Comparison of ENCODE assay signal across 8 cellular contexts in the genomic region with DNA sequence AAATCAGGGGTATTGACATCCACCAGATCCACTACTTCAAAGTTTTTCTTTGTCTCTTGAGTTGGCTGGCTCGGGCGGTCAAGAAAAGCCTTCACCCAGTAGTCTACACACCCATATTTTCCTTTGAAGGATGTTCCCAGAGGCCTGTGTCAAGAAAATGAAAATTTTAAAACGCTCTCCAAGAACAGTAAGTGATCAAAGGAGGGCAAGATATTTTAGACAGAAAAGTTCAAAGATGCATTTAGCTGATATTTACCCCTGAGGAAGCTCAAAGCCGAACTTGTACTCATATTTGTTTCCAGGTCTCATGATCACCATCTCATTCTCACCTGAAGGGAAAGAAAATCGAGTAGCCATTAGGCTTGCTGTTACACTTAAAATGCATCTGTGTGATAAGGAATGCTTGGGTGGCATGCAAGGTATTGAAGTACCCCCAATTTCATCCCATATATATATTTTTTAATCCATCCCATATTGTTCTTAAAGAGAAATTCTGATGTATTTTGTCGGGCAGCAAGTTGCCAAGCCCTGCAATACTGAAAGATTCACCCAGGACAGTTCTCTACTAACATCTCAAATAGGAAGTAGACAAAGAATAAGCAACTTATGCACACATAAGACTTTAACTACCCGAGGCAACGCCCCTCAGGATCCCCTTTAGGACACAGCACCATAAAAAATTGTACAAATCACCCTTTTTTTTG. TPM values are rescaled to one million over a fixed set of nuclear protein-coding genes. Genes with fewer than 3 reads are reported as not detected.
A peak's percentile ranks its signal among the peaks of the same experiment; 100 is the strongest.
DNase-seq lines count a peak whose midpoint lies in the region; ATAC-seq, FAIRE-seq and TF ChIP-seq lines count a peak whose summit lies in the region.

No MANE protein-coding gene starts in this region.

- peak overlapping the region; percentile 69 to 100 for H3K9ac ChIP-seq in K562 (ENCODE audit: insufficient read depth in 1 of 2, low read depth in 2 of 2, low read length in 2 of 2)

- H4K20me1 ChIP-seq in K562 (replicated peaks; ENCODE audit: control insufficient read depth, insufficient read depth, low read length) = peaks cover 44% of the 10 kb centered on the region

- peaks cover 0 to 3% (median 0%) of the 10 kb centered on the region in 3 donors for H3K9me3 Mint-ChIP-seq in IgD-negative memory B cell

- H3K4me2 ChIP-seq in K562 (ENCODE audit: insufficient read depth, low read length) = peak overlapping the region; percentile 97

- no peak for TF ChIP-seq POLR2A in K562 (conservative IDR thresholded peaks at IDR 0.05)

- H3K9me3 ChIP-seq in K562 (replicated peaks; ENCODE audit: control insufficient read depth, insufficient read depth, low read depth, low read length) = no peaks in the 10 kb centered on the region
- no peaks in the 10 kb centered on the region for H3K9me3 ChIP-seq in mesodermal cell (ENCODE audit: control insufficient read depth, low read length)

- WGBS in K562 (ENCODE audit: insufficient coverage, low coverage, missing lambda C conversion rate) = 0% methylated on average over 8 of the region's 8 CpGs
- 40 to 94% methylated on average over 1 to 3 of the region's 8 CpGs for WGBS in mesodermal cell (ENCODE audit: insufficient coverage in 2 of 2), 2 experiments

- peak overlapping the region; percentile 76 to 99 (median 98) for H3K27ac Mint-ChIP-seq in IgD-negative memory B cell

- H3K27ac ChIP-seq in 22Rv1 = peak overlapping the region; percentile 91
- H3K27ac ChIP-seq in K562 (ENCODE audit: extremely low read depth, low read depth, low read length) = peak overlapping the region; percentile 99
- H3K27ac ChIP-seq in mesodermal cell (ENCODE audit: low read depth, low read length, severe bottlenecking) = no peak overlapping the region

- in situ Hi-C loops in K562 (cut with MboI) = no loop called here

- H3K36me3 ChIP-seq in K562 (ENCODE audit: control insufficient read depth, insufficient read depth, low read length) (peaks cover 44% of the 10 kb centered on the region), mesodermal cell (ENCODE audit: control insufficient read depth, insufficient read depth, low read length) (peaks cover 35% of the 10 kb centered on the region)

- no TSS peak for BruUV-seq in K562 (replicated peaks; lab: Mats Ljungman, UMichigan)

- CTCF ChIA-PET in K562 (lab: Yijun Ruan, JAX; ENCODE audit: low intra/inter-chr PET ratio) = no interaction called here

- TF ChIP-seq CTCF in 22Rv1 (IDR thresholded peaks at IDR 0.05) (no peak), K562 (IDR thresholded peaks at IDR 0.05 in 2 of 3, conservative IDR thresholded peaks at IDR 0.05 in 1 of 3; ENCODE audit: insufficient read depth in 2 of 3, low read depth in 1 of 3, low read length in 3 of 3) (no peak)

- POLR2A ChIA-PET in K562 (lab: Yijun Ruan, JAX) = interaction anchor here (1.0 to 14.0 kb wide), 6 partner anchors 11 to 68 kb away, joined by 4 to 320 read pairs (median 8); partner anchors contain the start of gene RBM8A

- intact Hi-C loops in K562 (cut with micrococcal nuclease) = no loop called here

- peaks cover 3% of the 10 kb centered on the region for H3K9me1 ChIP-seq in K562 (ENCODE audit: control insufficient read depth, insufficient read depth, low read length)

- H3K79me2 ChIP-seq in K562 (ENCODE audit: control insufficient read depth, insufficient read depth, low read length) = peaks cover 71% of the 10 kb centered on the region

- H3K36me3 Mint-ChIP-seq in IgD-negative memory B cell = peaks cover 27% of the 10 kb centered on the region

- H3K4me1 ChIP-seq in K562 (replicated peaks in 1 of 2; ENCODE audit: control insufficient read depth in 2 of 2, insufficient read depth in 2 of 2, low read length in 2 of 2) = peaks cover 14 to 31% of the 10 kb centered on the region in 2 experiments; a peak in 3 of 5 replicates
- H3K4me1 ChIP-seq in mesodermal cell (ENCODE audit: control insufficient read depth, insufficient read depth, low read length, poor library complexity, severe bottlenecking) = peaks cover 29% of the 10 kb centered on the region

- DNase-seq in K562 (ENCODE audit: extremely low read depth in 1 of 4, low spot score in 3 of 4) (peak in 2 of 4 experiments; percentile 38 to 41), amniotic stem cell (lab: John Stamatoyannopoulos, UW) (no peak)

- no peak for FAIRE-seq in K562 (lab: Jason Lieb, UNC)

- peak overlapping the region; percentile 85 for H3K4me3 ChIP-seq in K562
- H3K4me3 ChIP-seq in mesodermal cell (ENCODE audit: extremely low read depth, insufficient read depth, low read length, poor library complexity, severe bottlenecking) = peak overlapping the region; percentile 77

- TF ChIP-seq EP300 in K562 (IDR thresholded peaks at IDR 0.05; ENCODE audit: low read length) = no peak

- ATAC-seq in K562 = no peak
- ATAC-seq in esophagus mucosa = no peak
- ATAC-seq in GM18867 (IDR thresholded peaks at IDR 0.05; ENCODE audit: unreplicated experiment) = no peak
- ATAC-seq in HG02981 (IDR thresholded peaks at IDR 0.05; ENCODE audit: unreplicated experiment) = no peak

- 0 out of 4 replicates have a peak, but pooled peaks of 1 of the 2 experiments have one; percentile 6 for TF ChIP-seq RAD21 in K562 (CRISPR knock-in tag; conservative IDR thresholded peaks at IDR 0.05 in 1 of 2, IDR thresholded peaks at IDR 0.05 in 1 of 2)

- no peak overlapping the region for H2AFZ ChIP-seq in K562 (ENCODE audit: low read depth, low read length)

- no peaks in the 10 kb centered on the region for H3K27me3 Mint-ChIP-seq in IgD-negative memory B cell

- peaks cover 31 to 46% (median 44%) of the 10 kb centered on the region in 3 donors for H3K4me1 Mint-ChIP-seq in IgD-negative memory B cell

- peak overlapping the region; percentile 82 to 98 (median 97) for H3K4me3 Mint-ChIP-seq in IgD-negative memory B cell

- H3K27me3 ChIP-seq in K562 (ENCODE audit: control insufficient read depth in 2 of 2, insufficient read depth in 2 of 2, low read length in 2 of 2) = no peaks in the 10 kb centered on the region

RNA-seq across cellular contexts. Expression of gene TXNIP, which starts 1.1 kb away (rescaled TPM):
- polyA plus RNA-seq in IgD-negative memory B cell = 3,579 TPM
- 1,167 and 1,393 TPM in 2 replicates for total RNA-seq in K562 (2011; cell fraction: chromatin; rRNA removed; ENCODE audit: low replicate concordance)
- total RNA-seq in K562 (2011; cell fraction: nucleolus; rRNA removed) = 716 and 782 TPM in 2 replicates
- 756 and 864 TPM in 2 replicates for total RNA-seq in K562 (2011; cell fraction: nucleoplasm; rRNA removed)
- total RNA-seq in K562 (2014; rRNA removed) = 202 and 226 TPM in 2 replicates
- total RNA-seq in K562 (2014; rRNA removed; fragmentation: Illumina TruSeq; extraction: Trizol) = 278 and 307 TPM in 2 replicates
- 217 and 235 TPM in 2 replicates for total RNA-seq in K562 (2015; rRNA removed; fragmentation: Illumina TruSeq; extraction: Trizol)
- total RNA-seq in K562 (2021) = 257 and 263 TPM in 2 replicates
- 499 and 553 TPM in 2 replicates for polyA plus RNA-seq in K562 (2011; rRNA removed)
- 244 and 270 TPM in 2 replicates for polyA plus RNA-seq in K562 (2011; cell fraction: cytosol; rRNA removed)
- polyA plus RNA-seq in K562 (2011; cell fraction: nucleus; rRNA removed) = 1,140 and 1,617 TPM in 2 replicates
- polyA plus RNA-seq in K562 (2012) = 256 and 452 TPM in 2 replicates
- polyA plus RNA-seq in K562 (2014; fragmentation: Illumina TruSeq; extraction: Trizol) = 253 and 295 TPM in 2 replicates
- polyA plus RNA-seq in K562 (2014; fragmentation: Nextera tagmentation; extraction: Ambion mirVana) = 100 to 1,000 TPM; 120 to 237 TPM
- polyA plus RNA-seq in K562 (2014; rRNA removed) = 249 and 259 TPM in 2 replicates
- polyA minus RNA-seq in K562 (2011; rRNA and poly(A)+ RNA removed) = 595 and 605 TPM in 2 replicates
- polyA minus RNA-seq in K562 (2011; cell fraction: cytosol; rRNA and poly(A)+ RNA removed) = 116 and 223 TPM in 2 replicates
- 667 and 1,436 TPM in 2 replicates for polyA minus RNA-seq in K562 (2011; cell fraction: nucleus; rRNA and poly(A)+ RNA removed)
- 144 TPM for polyA plus RNA-seq in mesodermal cell (2013, experiment 1 of 2)
- 135 TPM for polyA plus RNA-seq in mesodermal cell (2013, experiment 2 of 2)
- total RNA-seq in esophagus mucosa = 77.7 TPM

RNA-seq across cellular contexts. Expression of gene HJV, which starts 26.2 kb away (rescaled TPM):
- polyA plus RNA-seq in IgD-negative memory B cell (not detected), K562 (2011; rRNA removed) (3.2 and 6.6 TPM in 2 replicates), K562 (2014; fragmentation: Illumina TruSeq; extraction: Trizol) (2.7 and 3.0 TPM in 2 replicates), K562 (2014; fragmentation: Nextera tagmentation; extraction: Ambion mirVana) (1 to 10 TPM; 1.0 to 1.3 TPM), K562 (2014; rRNA removed) (2.4 and 5.5 TPM in 2 replicates)
- total RNA-seq in K562 (2011; cell fraction: chromatin; rRNA removed; ENCODE audit: low replicate concordance) = 6.4 and 7.7 TPM in 2 replicates
- total RNA-seq in K562 (2011; cell fraction: nucleolus; rRNA removed) = 5.4 and 7.8 TPM in 2 replicates
- 6.4 and 6.9 TPM in 2 replicates for total RNA-seq in K562 (2011; cell fraction: nucleoplasm; rRNA removed)
- total RNA-seq in K562 (2014; rRNA removed) (1.1 and 2.5 TPM in 2 replicates), K562 (2014; rRNA removed; fragmentation: Illumina TruSeq; extraction: Trizol) (2.1 and 3.3 TPM in 2 replicates), K562 (2015; rRNA removed; fragmentation: Illumina TruSeq; extraction: Trizol) (1.9 and 2.9 TPM in 2 replicates), K562 (2021) (2.1 and 2.9 TPM in 2 replicates), esophagus mucosa (not detected)
- polyA plus RNA-seq in K562 (2011; cell fraction: cytosol; rRNA removed) = 3.0 and 4.6 TPM in 2 replicates
- 3.7 and 5.5 TPM in 2 replicates for polyA plus RNA-seq in K562 (2011; cell fraction: nucleus; rRNA removed)
- 2.9 and 4.8 TPM in 2 replicates for polyA plus RNA-seq in K562 (2012)
- 4.3 and 4.5 TPM in 2 replicates for polyA minus RNA-seq in K562 (2011; rRNA and poly(A)+ RNA removed)
- 0.73 and 2.8 TPM in 2 replicates for polyA minus RNA-seq in K562 (2011; cell fraction: cytosol; rRNA and poly(A)+ RNA removed)
- polyA minus RNA-seq in K562 (2011; cell fraction: nucleus; rRNA and poly(A)+ RNA removed) = 2.3 and 2.7 TPM in 2 replicates
- not detected for polyA plus RNA-seq in mesodermal cell (2013, experiment 1 of 2)
- polyA plus RNA-seq in mesodermal cell (2013, experiment 2 of 2) = not detected

RNA-seq across cellular contexts. Expression of gene POLR3GL, which starts 30.8 kb away (rescaled TPM):
- polyA plus RNA-seq in IgD-negative memory B cell (64.0 TPM), K562 (2011; rRNA removed) (31.0 and 39.4 TPM in 2 replicates), K562 (2014; fragmentation: Illumina TruSeq; extraction: Trizol) (47.6 and 47.9 TPM in 2 replicates), K562 (2014; fragmentation: Nextera tagmentation; extraction: Ambion mirVana) (10 to 100 TPM; 14.6 to 21.7 TPM), K562 (2014; rRNA removed) (36.1 and 48.4 TPM in 2 replicates)
- total RNA-seq in K562 (2011; cell fraction: chromatin; rRNA removed; ENCODE audit: low replicate concordance) = 13.4 and 16.3 TPM in 2 replicates
- 10.0 TPM in 2 replicates for total RNA-seq in K562 (2011; cell fraction: nucleolus; rRNA removed)
- 9.5 and 10.3 TPM in 2 replicates for total RNA-seq in K562 (2011; cell fraction: nucleoplasm; rRNA removed)
- total RNA-seq in K562 (2014; rRNA removed) (28.5 and 29.6 TPM in 2 replicates), K562 (2014; rRNA removed; fragmentation: Illumina TruSeq; extraction: Trizol) (38.6 and 48.4 TPM in 2 replicates), K562 (2015; rRNA removed; fragmentation: Illumina TruSeq; extraction: Trizol) (35.2 and 38.2 TPM in 2 replicates), K562 (2021) (17.3 and 21.1 TPM in 2 replicates), esophagus mucosa (6.1 TPM)
- polyA plus RNA-seq in K562 (2011; cell fraction: cytosol; rRNA removed) = 20.4 and 22.2 TPM in 2 replicates
- polyA plus RNA-seq in K562 (2011; cell fraction: nucleus; rRNA removed) = 18.8 and 22.7 TPM in 2 replicates
- polyA plus RNA-seq in K562 (2012) = 37.6 and 38.4 TPM in 2 replicates
- 13.5 and 15.8 TPM in 2 replicates for polyA minus RNA-seq in K562 (2011; rRNA and poly(A)+ RNA removed)
- polyA minus RNA-seq in K562 (2011; cell fraction: cytosol; rRNA and poly(A)+ RNA removed) = 8.9 and 9.3 TPM in 2 replicates
- 7.8 and 13.4 TPM in 2 replicates for polyA minus RNA-seq in K562 (2011; cell fraction: nucleus; rRNA and poly(A)+ RNA removed)
- polyA plus RNA-seq in mesodermal cell (2013, experiment 1 of 2) = 28.8 TPM
- 30.3 TPM for polyA plus RNA-seq in mesodermal cell (2013, experiment 2 of 2)

RNA-seq across cellular contexts. Expression of gene ANKRD34A, which starts 30.9 kb away (rescaled TPM):
- polyA plus RNA-seq in IgD-negative memory B cell (0.64 TPM), K562 (2011; rRNA removed) (0.81 and 1.0 TPM in 2 replicates), K562 (2014; fragmentation: Illumina TruSeq; extraction: Trizol) (0.80 and 0.91 TPM in 2 replicates), K562 (2014; fragmentation: Nextera tagmentation; extraction: Ambion mirVana) (under 1 TPM; 0.06 to 0.07 TPM), K562 (2014; rRNA removed) (0.64 and 0.81 TPM in 2 replicates)
- total RNA-seq in K562 (2011; cell fraction: chromatin; rRNA removed; ENCODE audit: low replicate concordance) = 1.7 and 2.2 TPM in 2 replicates
- total RNA-seq in K562 (2011; cell fraction: nucleolus; rRNA removed) = 2.3 and 3.2 TPM in 2 replicates
- 2.1 and 2.3 TPM in 2 replicates for total RNA-seq in K562 (2011; cell fraction: nucleoplasm; rRNA removed)
- total RNA-seq in K562 (2014; rRNA removed) (0.41 and 0.86 TPM in 2 replicates), K562 (2014; rRNA removed; fragmentation: Illumina TruSeq; extraction: Trizol) (0.18 and 0.38 TPM in 2 replicates), K562 (2015; rRNA removed; fragmentation: Illumina TruSeq; extraction: Trizol) (0.43 and 0.45 TPM in 2 replicates), K562 (2021) (0.89 and 1.6 TPM in 2 replicates), esophagus mucosa (0.12 TPM)
- polyA plus RNA-seq in K562 (2011; cell fraction: cytosol; rRNA removed) = 0.80 and 1.2 TPM in 2 replicates
- 3.0 and 4.9 TPM in 2 replicates for polyA plus RNA-seq in K562 (2011; cell fraction: nucleus; rRNA removed)
- polyA plus RNA-seq in K562 (2012) = 0.68 and 1.0 TPM in 2 replicates
- polyA minus RNA-seq in K562 (2011; rRNA and poly(A)+ RNA removed) = 0.49 and 0.72 TPM in 2 replicates
- 0.38 and 1.2 TPM in 2 replicates for polyA minus RNA-seq in K562 (2011; cell fraction: cytosol; rRNA and poly(A)+ RNA removed)
- polyA minus RNA-seq in K562 (2011; cell fraction: nucleus; rRNA and poly(A)+ RNA removed) = 1.9 and 2.0 TPM in 2 replicates
- 1.1 TPM for polyA plus RNA-seq in mesodermal cell (2013, experiment 1 of 2)
- polyA plus RNA-seq in mesodermal cell (2013, experiment 2 of 2) = 0.71 TPM

RNA-seq across cellular contexts. Expression of gene LIX1L, which starts 37.5 kb away (rescaled TPM):
- polyA plus RNA-seq in IgD-negative memory B cell (12.8 TPM), K562 (2011; rRNA removed) (20.6 and 26.5 TPM in 2 replicates), K562 (2014; fragmentation: Illumina TruSeq; extraction: Trizol) (10.5 and 12.5 TPM in 2 replicates), K562 (2014; fragmentation: Nextera tagmentation; extraction: Ambion mirVana) (1 to 10 TPM; 4.6 to 9.2 TPM), K562 (2014; rRNA removed) (13.5 and 16.1 TPM in 2 replicates)
- 5.2 and 6.2 TPM in 2 replicates for total RNA-seq in K562 (2011; cell fraction: chromatin; rRNA removed; ENCODE audit: low replicate concordance)
- 4.7 and 4.8 TPM in 2 replicates for total RNA-seq in K562 (2011; cell fraction: nucleolus; rRNA removed)
- total RNA-seq in K562 (2011; cell fraction: nucleoplasm; rRNA removed) = 8.9 and 14.7 TPM in 2 replicates
- total RNA-seq in K562 (2014; rRNA removed) (7.4 and 10.7 TPM in 2 replicates), K562 (2014; rRNA removed; fragmentation: Illumina TruSeq; extraction: Trizol) (10.0 and 11.0 TPM in 2 replicates), K562 (2015; rRNA removed; fragmentation: Illumina TruSeq; extraction: Trizol) (11.7 and 12.9 TPM in 2 replicates), K562 (2021) (15.7 and 16.4 TPM in 2 replicates), esophagus mucosa (4.3 TPM)
- 23.9 and 30.3 TPM in 2 replicates for polyA plus RNA-seq in K562 (2011; cell fraction: cytosol; rRNA removed)
- 5.3 and 5.5 TPM in 2 replicates for polyA plus RNA-seq in K562 (2011; cell fraction: nucleus; rRNA removed)
- polyA plus RNA-seq in K562 (2012) = 4.7 and 8.4 TPM in 2 replicates
- 17.0 and 21.0 TPM in 2 replicates for polyA minus RNA-seq in K562 (2011; rRNA and poly(A)+ RNA removed)
- 11.1 and 12.0 TPM in 2 replicates for polyA minus RNA-seq in K562 (2011; cell fraction: cytosol; rRNA and poly(A)+ RNA removed)
- polyA minus RNA-seq in K562 (2011; cell fraction: nucleus; rRNA and poly(A)+ RNA removed) = 1.8 and 3.0 TPM in 2 replicates
- polyA plus RNA-seq in mesodermal cell (2013, experiment 1 of 2) = 35.9 TPM
- polyA plus RNA-seq in mesodermal cell (2013, experiment 2 of 2) = 30.4 TPM
